Comparison of ENCODE assay signal across 9 cellular contexts in the genomic region with DNA sequence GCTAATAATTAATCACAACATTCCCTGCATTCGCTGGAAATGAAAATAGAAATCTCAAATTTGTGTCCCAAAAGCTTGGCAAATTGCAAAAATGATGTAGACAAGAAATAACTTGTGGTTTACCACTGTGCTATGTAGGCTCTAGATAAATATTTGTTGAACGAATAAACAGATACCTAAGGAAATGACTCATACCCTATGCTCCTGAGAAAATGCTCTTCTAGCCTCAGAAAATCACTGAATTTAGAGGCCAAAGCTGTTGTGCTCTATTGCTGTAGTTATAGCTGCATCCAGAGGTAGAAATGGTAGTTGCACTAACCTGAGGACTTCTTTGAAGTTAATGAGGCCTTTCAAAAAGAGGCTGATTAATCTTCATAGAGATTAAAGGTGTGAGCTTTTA.
A peak's percentile ranks its signal among the peaks of the same experiment; 100 is the strongest.
DNase-seq lines count a peak whose midpoint lies in the region; ATAC-seq, FAIRE-seq and TF ChIP-seq lines count a peak whose summit lies in the region.
"Had no signal": no experiment of that assay in that cellular context is flagged by ENCODE, and none has a peak within 500 bp of the region (broad histone marks: within the 10 kb centered on the region; RNA-seq: fewer than 3 reads in every experiment).

No MANE protein-coding gene starts in this region.

- H3F3A ChIP-seq in smooth muscle cell (ENCODE audit: low read depth), result no peaks in the 10 kb centered on the region

- no peaks in the 10 kb centered on the region for H3K9me3 ChIP-seq in smooth muscle cell (replicated peaks; ENCODE audit: low read depth)

- no peak for TF ChIP-seq POLR2A in H54 (IDR thresholded peaks at IDR 0.05; ENCODE audit: low read depth, low read length)

- peak overlapping the region; percentile 10 for H3K4me3 ChIP-seq in smooth muscle cell

- ATAC-seq in Right ventricle myocardium inferior, result no peak

- peak; percentile 8 for DNase-seq in H54 (ENCODE audit: insufficient read length, low spot score)
- peak; percentile 90 for DNase-seq in RCC 7860 (ENCODE audit: low spot score)
- DNase-seq in epithelial cell of prostate (ENCODE audit: low read depth, low spot score), result peak; percentile 57
- no peak for DNase-seq in smooth muscle cell (lab: John Stamatoyannopoulos, UW; ENCODE audit: unreplicated experiment)
- no peak for DNase-seq in Right ventricle myocardium inferior (ENCODE audit: missing footprints)
- DNase-seq in NCI-H1436 (lab: John Stamatoyannopoulos, UW), result no peak
- DNase-seq in MV-4-11 (lab: John Stamatoyannopoulos, UW), result no peak

- H2AFZ ChIP-seq in smooth muscle cell (ENCODE audit: low read depth), result no peak overlapping the region

- peaks cover 19% of the 10 kb centered on the region for H3K4me1 ChIP-seq in smooth muscle cell (ENCODE audit: low read depth)

- intact Hi-C loops in Right ventricle myocardium inferior (cut with DNase I), result no loop called here

- peak overlapping the region; percentile 55 for H3K9ac ChIP-seq in smooth muscle cell (ENCODE audit: low read depth)
- H3K9ac ChIP-seq: KMS-11 had no signal

- peak; percentile 97 for FAIRE-seq in H54 (lab: Jason Lieb, UNC)
- peak; percentile 94 for FAIRE-seq in RCC 7860 (lab: Jason Lieb, UNC)
- FAIRE-seq: endometrium had no signal

- no peaks in the 10 kb centered on the region for H3K79me2 ChIP-seq in smooth muscle cell (ENCODE audit: low read depth)

- peak overlapping the region; percentile 80 for H3K4me2 ChIP-seq in smooth muscle cell
- H3K4me2 ChIP-seq: KMS-11 had no signal

- H3K27me3 ChIP-seq in smooth muscle cell (ENCODE audit: low read depth), result no peaks in the 10 kb centered on the region

- 9% methylated on average over 2 of the region's 2 CpGs for WGBS in smooth muscle cell (ENCODE audit: low lambda C conversion rate)

- no peak for TF ChIP-seq CTCF in smooth muscle cell (IDR thresholded peaks at IDR 0.05; ENCODE audit: borderline replicate concordance, insufficient read depth, poor library complexity, severe bottlenecking)

- H3K36me3 ChIP-seq in smooth muscle cell (ENCODE audit: low read depth), result no peaks in the 10 kb centered on the region

- peak overlapping the region; percentile 26 for H3K27ac ChIP-seq in epithelial cell of prostate
- peak overlapping the region; percentile 76 for H3K27ac ChIP-seq in smooth muscle cell (ENCODE audit: low read depth)
- H3K27ac ChIP-seq: KMS-11 had no signal

- H4K20me1 ChIP-seq in smooth muscle cell (ENCODE audit: low read depth), result no peaks in the 10 kb centered on the region

Comparison
In these comparisons a context has a peak if more than half of its experiments do, and no peak if none do; other contexts are left out.
1. DNase-seq: peak in H54 (single experiment), RCC 7860 (single experiment) and epithelial cell of prostate (single experiment); none in smooth muscle cell (single experiment), Right ventricle myocardium inferior (single experiment), NCI-H1436 (single experiment) and MV-4-11 (single experiment).